In genomic region chr13:85379991-85380390, GRCh38 we compare ENCODE assay signal across 21 cellular contexts.
A peak's percentile ranks its signal among the peaks of the same experiment; 100 is the strongest.
DNase-seq lines count a peak whose midpoint lies in the region; TF ChIP-seq lines count a peak whose summit lies in the region.
"Had no signal": no experiment of that assay in that cellular context is flagged by ENCODE, and none has a peak within 500 bp of the region (broad histone marks: within the 10 kb centered on the region; RNA-seq: fewer than 3 reads in every experiment).

No MANE protein-coding gene starts in this region.

- no peaks in the 10 kb centered on the region for H3K9me3 ChIP-seq in mammary epithelial cell (replicated peaks; ENCODE audit: insufficient read depth, low read length)
- H3K9me3 ChIP-seq in Loucy (ENCODE audit: insufficient read depth, low read depth, low read length) = no peaks in the 10 kb centered on the region
- no peaks in the 10 kb centered on the region for H3K9me3 ChIP-seq in PC-9 (ENCODE audit: insufficient read depth, low read depth)
- H3K9me3 ChIP-seq in Caco-2 = no peaks in the 10 kb centered on the region
- H3K9me3 ChIP-seq: SK-N-SH had no signal

- H3K4me3 Mint-ChIP-seq in MCF 10A (ENCODE audit: unreplicated experiment) = peak overlapping the region; percentile 52
- no peak overlapping the region for H3K4me3 Mint-ChIP-seq in Caco-2 (ENCODE audit: unreplicated experiment)
- no peak overlapping the region for H3K4me3 Mint-ChIP-seq in activated CD4-positive, alpha-beta T cell treated with anti-CD3 and anti-CD28 coated beads, Interleukin-2, amount 10 ng/mL, durations not matched to agents 24 days and 14 days

- H2AFZ ChIP-seq in mammary epithelial cell (ENCODE audit: low read depth, low read length) = no peak overlapping the region
- H2AFZ ChIP-seq in Loucy (ENCODE audit: low read length) = peak overlapping the region; percentile 73; the same call in 1 of the 2 replicates
- H2AFZ ChIP-seq in PC-9 = peak overlapping the region; percentile 77

- H3K9me2 ChIP-seq in Loucy (replicated peaks; ENCODE audit: low read depth, low read length) (no peaks in the 10 kb centered on the region), PC-9 (ENCODE audit: insufficient read depth) (no peaks in the 10 kb centered on the region)
- H3K9me2 ChIP-seq: SK-N-SH had no signal

- TF ChIP-seq CTCF in MCF 10A (IDR thresholded peaks at IDR 0.05; ENCODE audit: unreplicated experiment) = no peak
- no peak for TF ChIP-seq CTCF in mammary epithelial cell (conservative IDR thresholded peaks at IDR 0.05 in 1 of 2, IDR thresholded peaks at IDR 0.05 in 1 of 2; ENCODE audit: extremely low read depth in 1 of 2, insufficient read depth in 1 of 2, low read depth in 1 of 2, low read length in 2 of 2)
- TF ChIP-seq CTCF in Loucy (conservative IDR thresholded peaks at IDR 0.05; ENCODE audit: low read length) = no peak
- no peak for TF ChIP-seq CTCF in PC-9 (conservative IDR thresholded peaks at IDR 0.05)
- no peak for TF ChIP-seq CTCF in Caco-2 (IDR thresholded peaks at IDR 0.05; ENCODE audit: insufficient read depth in 1 of 2, low read depth in 1 of 2, low read length in 1 of 2, severe bottlenecking in 1 of 2, unreplicated experiment in 1 of 2)

- in situ Hi-C loops in mammary epithelial cell (cut with MboI; ENCODE audit: low sequenced_read_pairs in 2 of 2) = no loop called here

- dilution Hi-C loops in mammary epithelial cell (cut with HindIII; ENCODE audit: low sequenced_read_pairs) = no loop called here

- POLR2A ChIA-PET in MCF 10A (lab: Yijun Ruan, JAX) (interaction anchor here (0.6 to 1.5 kb wide), 2 partner anchors 110 to 120 kb away, joined by 3 read pairs; no protein-coding TSS in a partner anchor), PC-9 (lab: Charles Lee; ENCODE audit: unreplicated experiment) (no interaction called here), Caco-2 (lab: Charles Lee) (no interaction called here)

- CTCF ChIA-PET in MCF 10A (lab: Yijun Ruan, JAX) = interaction anchor here (0.7 to 1.1 kb wide), 2 partner anchors 116 to 483 kb away, joined by 3 read pairs; no protein-coding TSS in a partner anchor
- CTCF ChIA-PET in mammary epithelial cell (lab: Charles Lee; ENCODE audit: low non-redundant PET) = no interaction called here
- CTCF ChIA-PET in PC-9 (lab: Charles Lee) = no interaction called here
- CTCF ChIA-PET in Caco-2 (lab: Charles Lee) = no interaction called here

- H3K36me3 ChIP-seq in mammary epithelial cell (ENCODE audit: insufficient read depth, low read length) (no peaks in the 10 kb centered on the region), Loucy (ENCODE audit: insufficient read depth, low read length) (no peaks in the 10 kb centered on the region), PC-9 (ENCODE audit: low read depth) (no peaks in the 10 kb centered on the region), Caco-2 (ENCODE audit: control insufficient read depth, insufficient read depth, low read length) (no peaks in the 10 kb centered on the region)

- no peaks in the 10 kb centered on the region for H3K79me2 ChIP-seq in mammary epithelial cell (ENCODE audit: insufficient read depth, low read length)
- H3K79me2 ChIP-seq in Loucy (ENCODE audit: insufficient read depth, low read length) = no peaks in the 10 kb centered on the region
- no peaks in the 10 kb centered on the region for H3K79me2 ChIP-seq in PC-9 (ENCODE audit: low read depth)

- no peaks in the 10 kb centered on the region for H3K36me3 Mint-ChIP-seq in MCF 10A (ENCODE audit: insufficient read depth, unreplicated experiment)
- H3K36me3 Mint-ChIP-seq in Caco-2 (ENCODE audit: insufficient read depth, unreplicated experiment) = no peaks in the 10 kb centered on the region
- no peaks in the 10 kb centered on the region for H3K36me3 Mint-ChIP-seq in activated CD4-positive, alpha-beta T cell treated with anti-CD3 and anti-CD28 coated beads, Interleukin-2, amount 10 ng/mL, durations not matched to agents 24 days and 14 days (ENCODE audit: low read depth)
- H3K36me3 Mint-ChIP-seq: T-cell had no signal

- H3K9me3 Mint-ChIP-seq in MCF 10A (ENCODE audit: unreplicated experiment) = no peaks in the 10 kb centered on the region
- H3K9me3 Mint-ChIP-seq in Caco-2 (ENCODE audit: unreplicated experiment) = no peaks in the 10 kb centered on the region
- H3K9me3 Mint-ChIP-seq in activated CD4-positive, alpha-beta T cell treated with anti-CD3 and anti-CD28 coated beads, Interleukin-2, amount 10 ng/mL, durations not matched to agents 24 days and 14 days = peaks cover 3% of the 10 kb centered on the region

- H3K4me3 ChIP-seq in mammary epithelial cell (replicated peaks in 1 of 3; ENCODE audit: insufficient read depth in 1 of 3, low read depth in 2 of 3, low read length in 3 of 3) = no peak overlapping the region
- no peak overlapping the region for H3K4me3 ChIP-seq in Loucy (ENCODE audit: low read length, poor library complexity, severe bottlenecking)
- H3K4me3 ChIP-seq in PC-9 = peak overlapping the region; percentile 48; the same call in 1 of the 2 replicates
- no peak overlapping the region for H3K4me3 ChIP-seq in Caco-2 (ENCODE audit: low read depth, low read length)

- no peak overlapping the region for H3K9ac ChIP-seq in mammary epithelial cell (ENCODE audit: insufficient read depth, low read length)
- H3K9ac ChIP-seq in Loucy (ENCODE audit: low read depth, low read length, poor library complexity, severe bottlenecking) = no peak overlapping the region
- H3K9ac ChIP-seq: SK-N-SH had no signal

- H3K27me3 ChIP-seq in mammary epithelial cell (ENCODE audit: insufficient read depth, low read length) (no peaks in the 10 kb centered on the region), Loucy (ENCODE audit: insufficient read depth, low read length, poor library complexity, severe bottlenecking) (no peaks in the 10 kb centered on the region), PC-9 (ENCODE audit: insufficient read depth, low read depth) (no peaks in the 10 kb centered on the region), Caco-2 (replicated peaks; ENCODE audit: control insufficient read depth, insufficient read depth, low read length) (no peaks in the 10 kb centered on the region)

- WGBS in mammary epithelial cell (ENCODE audit: low coverage, missing lambda C conversion rate) = 100% methylated on average over 1 of the region's 1 CpG

- DNase-seq in MCF 10A (ENCODE audit: unreplicated experiment) = no peak
- no peak for DNase-seq in mammary epithelial cell
- DNase-seq in PC-9 = no peak
- no peak for DNase-seq in Caco-2
- DNase-seq in stimulated activated CD4-positive, alpha-beta T cell treated with anti-CD3 and anti-CD28 coated beads, Interleukin-4, amount 100 ng/mL, for 24 hours = no peak
- no peak for DNase-seq in activated CD4-positive, alpha-beta T cell treated with anti-CD3 and anti-CD28 coated beads, Interleukin-2, amount 10 ng/mL, durations not matched to agents 24 days and 14 days
- no peak for DNase-seq in NCI-H524 (lab: John Stamatoyannopoulos, UW)
- DNase-seq: 8988T; C1 segment of cervical spinal cord; CD8-positive, alpha-beta memory T cell; DMS 273 treated with DMSO at 0.1 percent for 48 hours; GDM1; H7; NCI-H1694 treated with DMSO at 0.1 percent for 48 hours; NCI-H2107; NCI-H510A treated with DMSO at 0.1 percent for 48 hours; SHP77; SK-N-SH; T-cell had no signal

- intact Hi-C loops in MCF 10A (cut with micrococcal nuclease) (no loop called here), mammary epithelial cell (cut with micrococcal nuclease) (no loop called here), PC-9 (cut with micrococcal nuclease; ENCODE audit: unreplicated experiment) (no loop called here), Caco-2 (cut with micrococcal nuclease; ENCODE audit: unreplicated experiment) (no loop called here)
- intact Hi-C loops in activated CD4-positive, alpha-beta T cell treated with anti-CD3 and anti-CD28 coated beads, Interleukin-2, amount 10 ng/mL, durations not matched to agents 24 days and 14 days (cut with micrococcal nuclease) = no loop called here

- BruUV-seq in MCF 10A (replicated peaks; lab: Mats Ljungman, UMichigan) (no TSS peak), mammary epithelial cell (replicated peaks; lab: Mats Ljungman, UMichigan) (no TSS peak), PC-9 (replicated peaks; lab: Mats Ljungman, UMichigan) (no TSS peak), Caco-2 (replicated peaks; lab: Mats Ljungman, UMichigan) (no TSS peak)

- no peak overlapping the region for H3K27ac Mint-ChIP-seq in MCF 10A (ENCODE audit: low read depth, unreplicated experiment)
- H3K27ac Mint-ChIP-seq in Caco-2 (ENCODE audit: unreplicated experiment) = no peak overlapping the region
- no peak overlapping the region for H3K27ac Mint-ChIP-seq in activated CD4-positive, alpha-beta T cell treated with anti-CD3 and anti-CD28 coated beads, Interleukin-2, amount 10 ng/mL, durations not matched to agents 24 days and 14 days
- H3K27ac Mint-ChIP-seq: T-cell had no signal

- H4K20me1 ChIP-seq in mammary epithelial cell (ENCODE audit: insufficient read depth, low read length) (no peaks in the 10 kb centered on the region), Loucy (ENCODE audit: insufficient read depth, low read length, poor library complexity, severe bottlenecking) (no peaks in the 10 kb centered on the region), PC-9 (ENCODE audit: insufficient read depth) (no peaks in the 10 kb centered on the region)

- H3K27ac ChIP-seq in mammary epithelial cell (ENCODE audit: insufficient read depth, low read depth, low read length) (no peak overlapping the region), PC-9 (no peak overlapping the region)
- H3K27ac ChIP-seq: HL-60 had no signal

- H3F3A ChIP-seq in Loucy (ENCODE audit: low read depth) (no peaks in the 10 kb centered on the region), PC-9 (ENCODE audit: insufficient read depth, low read depth) (no peaks in the 10 kb centered on the region)

- H3K4me2 ChIP-seq in mammary epithelial cell (ENCODE audit: insufficient read depth, low read depth, low read length) (no peak overlapping the region), Loucy (ENCODE audit: low read depth, low read length, poor library complexity, severe bottlenecking) (peak overlapping the region; percentile 33), PC-9 (peak overlapping the region; percentile 70)
- H3K4me2 ChIP-seq: SK-N-SH had no signal

- H3K4me1 ChIP-seq in mammary epithelial cell (ENCODE audit: insufficient read depth, low read length) = peaks cover 4% of the 10 kb centered on the region
- H3K4me1 ChIP-seq in Loucy (ENCODE audit: insufficient read depth, low read length, poor library complexity, severe bottlenecking) = peaks cover 13% of the 10 kb centered on the region
- H3K4me1 ChIP-seq in PC-9 (replicated peaks; ENCODE audit: insufficient read depth) = no peaks in the 10 kb centered on the region; the same call in 1 of the 2 replicates
- H3K4me1 ChIP-seq in Caco-2 = no peaks in the 10 kb centered on the region

- H3K27me3 Mint-ChIP-seq in MCF 10A (ENCODE audit: insufficient read depth, unreplicated experiment) (no peaks in the 10 kb centered on the region), Caco-2 (ENCODE audit: insufficient read depth, unreplicated experiment) (no peaks in the 10 kb centered on the region)
- H3K27me3 Mint-ChIP-seq in activated CD4-positive, alpha-beta T cell treated with anti-CD3 and anti-CD28 coated beads, Interleukin-2, amount 10 ng/mL, durations not matched to agents 24 days and 14 days = no peaks in the 10 kb centered on the region
- H3K27me3 Mint-ChIP-seq: CD8-positive, alpha-beta memory T cell; T-cell had no signal

- peaks cover 16% of the 10 kb centered on the region for H3K4me1 Mint-ChIP-seq in MCF 10A (ENCODE audit: insufficient read depth, unreplicated experiment)
- H3K4me1 Mint-ChIP-seq in Caco-2 (ENCODE audit: low read depth, unreplicated experiment) = no peaks in the 10 kb centered on the region
- H3K4me1 Mint-ChIP-seq in activated CD4-positive, alpha-beta T cell treated with anti-CD3 and anti-CD28 coated beads, Interleukin-2, amount 10 ng/mL, durations not matched to agents 24 days and 14 days = no peaks in the 10 kb centered on the region
